1 cellular context compared by ENCODE assay signal in genomic region chr12:52020539-52021336, GRCh38.
TF ChIP-seq lines count a peak whose summit lies in the region.

No MANE protein-coding gene starts in this region.

TF ChIP-seq in HEK293, 187 proteins besides CTCF, POLR2A, EP300 and RAD21 (continued from another document):
- TF ChIP-seq ZBTB26 (tag by site-specific recombination; optimal IDR thresholded peaks at IDR 0.05) (no peak), KLF7 (tag by site-specific recombination; IDR thresholded peaks at IDR 0.05; ENCODE audit: borderline replicate concordance) (no peak), PRDM1 (tag by site-specific recombination; IDR thresholded peaks at IDR 0.05) (no peak), ZBTB8A (tag by site-specific recombination; IDR thresholded peaks at IDR 0.05) (peak; percentile 51; the same call in 1 of the 2 replicates), YY1 (tag by site-specific recombination; IDR thresholded peaks at IDR 0.05) (no peak), MEIS1 (CRISPR knock-in tag; IDR thresholded peaks at IDR 0.05; ENCODE audit: borderline replicate concordance) (no peak), ZNF623 (tag by site-specific recombination; IDR thresholded peaks at IDR 0.05) (no peak), ZBTB48 (tag by site-specific recombination; IDR thresholded peaks at IDR 0.05) (0 out of 2 replicates have a peak, but pooled peaks have one; percentile 23), ZNF558 (tag by site-specific recombination; IDR thresholded peaks at IDR 0.05) (no peak)
